ENCODE assay signal across 2 cellular contexts in the genomic region with DNA sequence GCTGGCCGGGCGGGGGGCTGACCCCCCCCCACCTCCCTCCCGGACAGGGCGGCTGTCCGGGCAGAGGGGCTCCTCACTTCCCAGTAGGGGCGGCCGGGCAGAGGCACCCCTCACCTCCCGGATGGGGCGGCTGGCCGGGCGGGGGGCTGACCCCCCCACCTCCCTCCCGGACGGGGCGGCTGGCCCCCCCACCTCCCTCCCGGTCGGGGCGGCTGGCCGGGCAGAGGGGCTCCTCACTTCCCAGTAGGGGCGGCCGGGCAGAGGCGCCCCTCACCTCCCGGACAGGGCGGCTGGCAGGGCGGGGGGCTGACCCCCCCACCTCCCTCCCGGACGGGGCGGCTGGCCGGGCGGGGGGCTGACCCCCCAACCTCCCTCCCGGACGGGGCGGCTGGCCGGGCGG.
DNase-seq lines count a peak whose midpoint lies in the region; ATAC-seq lines count a peak whose summit lies in the region.
"Not testable (repeated sequence)": the region's sequence is repeated elsewhere in the genome, so short reads cannot be mapped to it uniquely, and the experiment has no call there.

No MANE protein-coding gene starts in this region.

- not testable (repeated sequence) for DNase-seq in stimulated activated naive CD8-positive, alpha-beta T cell treated with anti-CD3 and anti-CD28 coated beads, Interleukin-15, amount 100 ng/mL, for 72 hours

- not testable (repeated sequence) for H3K9me3 Mint-ChIP-seq in stimulated activated memory B cell treated with anti-CD40 and anti-IgM and Interleukin-4, amounts not matched to agents 10 μg/mL and 1 μg/mL and 100 μg/mL, for 72 hours; stimulated activated naive CD8-positive, alpha-beta T cell treated with anti-CD3 and anti-CD28 coated beads, Interleukin-15, amount 100 ng/mL, for 72 hours

- not testable (repeated sequence) for H3K27me3 Mint-ChIP-seq in stimulated activated memory B cell treated with anti-CD40 and anti-IgM and Interleukin-4, amounts not matched to agents 10 μg/mL and 1 μg/mL and 100 μg/mL, for 72 hours; stimulated activated naive CD8-positive, alpha-beta T cell treated with anti-CD3 and anti-CD28 coated beads, Interleukin-15, amount 100 ng/mL, for 72 hours

- H3K4me3 Mint-ChIP-seq in stimulated activated memory B cell treated with anti-CD40 and anti-IgM and Interleukin-4, amounts not matched to agents 10 μg/mL and 1 μg/mL and 100 μg/mL, for 72 hours; stimulated activated naive CD8-positive, alpha-beta T cell treated with anti-CD3 and anti-CD28 coated beads, Interleukin-15, amount 100 ng/mL, for 72 hours: not testable (repeated sequence)

- peaks cover 31% of the 10 kb centered on the region for H3K36me3 Mint-ChIP-seq in stimulated activated memory B cell treated with anti-CD40 and anti-IgM and Interleukin-4, amounts not matched to agents 10 μg/mL and 1 μg/mL and 100 μg/mL, for 72 hours

- ATAC-seq in stimulated activated memory B cell treated with anti-CD40 and anti-IgM and Interleukin-4, amounts not matched to agents 10 μg/mL and 1 μg/mL and 100 μg/mL, for 72 hours: peak; percentile 70
- ATAC-seq in stimulated activated naive CD8-positive, alpha-beta T cell treated with anti-CD3 and anti-CD28 coated beads, Interleukin-15, amount 100 ng/mL, for 72 hours: peak; percentile 58

- not testable (repeated sequence) for H3K27ac Mint-ChIP-seq in stimulated activated memory B cell treated with anti-CD40 and anti-IgM and Interleukin-4, amounts not matched to agents 10 μg/mL and 1 μg/mL and 100 μg/mL, for 72 hours; stimulated activated naive CD8-positive, alpha-beta T cell treated with anti-CD3 and anti-CD28 coated beads, Interleukin-15, amount 100 ng/mL, for 72 hours

- H3K4me1 Mint-ChIP-seq in stimulated activated memory B cell treated with anti-CD40 and anti-IgM and Interleukin-4, amounts not matched to agents 10 μg/mL and 1 μg/mL and 100 μg/mL, for 72 hours; stimulated activated naive CD8-positive, alpha-beta T cell treated with anti-CD3 and anti-CD28 coated beads, Interleukin-15, amount 100 ng/mL, for 72 hours: not testable (repeated sequence)
